ENCODE assay signal across 13 cellular contexts in genomic region chr13:30108913-30109237, GRCh38.
DNase-seq lines count a peak whose midpoint lies in the region; ATAC-seq and TF ChIP-seq lines count a peak whose summit lies in the region.
"Had no signal": no experiment of that assay in that cellular context is flagged by ENCODE, and none has a peak within 500 bp of the region (broad histone marks: within the 10 kb centered on the region; RNA-seq: fewer than 3 reads in every experiment).

No MANE protein-coding gene starts in this region.

- H3K9me3 ChIP-seq in trophoblast cell (ENCODE audit: insufficient read depth, low read depth, low read length), result no peaks in the 10 kb centered on the region

- no peak overlapping the region for H2AK5ac ChIP-seq in trophoblast cell (ENCODE audit: low read length)

- H3K79me1 ChIP-seq in trophoblast cell (ENCODE audit: low read length), result peaks cover 31% of the 10 kb centered on the region

- peak overlapping the region; percentile 80 for H3K18ac ChIP-seq in trophoblast cell (ENCODE audit: low read length)

- H3K4me3 ChIP-seq in trophoblast cell (ENCODE audit: low read depth, low read length) (no peak overlapping the region), coronary artery (no peak overlapping the region)
- H3K4me3 ChIP-seq: cardiac muscle cell had no signal

- no peak overlapping the region for H3K9ac ChIP-seq in trophoblast cell (ENCODE audit: low read length)

- H2AFZ ChIP-seq in trophoblast cell (ENCODE audit: insufficient read depth, low read length, poor library complexity), result no peak overlapping the region

- H3K36me3 ChIP-seq in trophoblast cell (ENCODE audit: control insufficient read depth in 1 of 2, insufficient read depth in 2 of 2, low read length in 2 of 2), result no peaks in the 10 kb centered on the region
- H3K36me3 ChIP-seq: cardiac muscle cell had no signal

- H3K4me1 ChIP-seq in foreskin keratinocyte, result peaks cover 9% of the 10 kb centered on the region
- peaks cover 33 to 41% of the 10 kb centered on the region in 2 experiments for H3K4me1 ChIP-seq in trophoblast cell (ENCODE audit: control insufficient read depth in 1 of 2, insufficient read depth in 2 of 2, low read length in 2 of 2)

- peak; percentile 87 for ATAC-seq in foreskin keratinocyte
- no peak for ATAC-seq in GM18517 (IDR thresholded peaks at IDR 0.05; ENCODE audit: unreplicated experiment)

- peak overlapping the region; percentile 84 for H2BK12ac ChIP-seq in trophoblast cell (ENCODE audit: low read length)

- peaks cover 2% of the 10 kb centered on the region for H3K27me3 ChIP-seq in foreskin keratinocyte
- no peaks in the 10 kb centered on the region for H3K27me3 ChIP-seq in trophoblast cell (ENCODE audit: insufficient read depth, low read length)
- H3K27me3 ChIP-seq: cardiac muscle cell had no signal

- H2BK5ac ChIP-seq in trophoblast cell (ENCODE audit: low read depth, low read length, poor library complexity), result peak overlapping the region; percentile 84

- H4K12ac ChIP-seq in trophoblast cell (ENCODE audit: low read depth, low read length), result peak overlapping the region; percentile 16

- H3K79me2 ChIP-seq in trophoblast cell (ENCODE audit: control insufficient read depth, insufficient read depth, low read length, poor library complexity), result peaks cover 2% of the 10 kb centered on the region

- H2BK120ac ChIP-seq in trophoblast cell (ENCODE audit: insufficient read depth, low read length, poor library complexity), result peak overlapping the region; percentile 95

- H4K91ac ChIP-seq in trophoblast cell (ENCODE audit: low read depth, low read length), result peak overlapping the region; percentile 92

- H3K27ac ChIP-seq in foreskin keratinocyte (peak overlapping the region; percentile 83), trophoblast cell (ENCODE audit: low read depth, low read length) (peak overlapping the region; percentile 75), coronary artery (no peak overlapping the region)
- H3K27ac ChIP-seq: cardiac muscle cell had no signal

- H3K14ac ChIP-seq in trophoblast cell (ENCODE audit: low read length), result peak overlapping the region; percentile 68

- TF ChIP-seq CTCF in foreskin keratinocyte (conservative IDR thresholded peaks at IDR 0.05) (no peak), coronary artery (IDR thresholded peaks at IDR 0.05) (no peak), GM20000 (IDR thresholded peaks at IDR 0.05; ENCODE audit: extremely low read depth, missing control alignments) (no peak)

- DNase-seq in NCI-H1105 treated with DMSO at 0.1 percent for 48 hours (lab: John Stamatoyannopoulos, UW) (peak; percentile 93), NCI-H526 (lab: John Stamatoyannopoulos, UW) (peak; percentile 95 to 96), foreskin keratinocyte (peak; percentile 86 to 87), trophoblast cell (peak; percentile 92 to 93), NOMO-1 treated with DMSO at 0.1 percent for 48 hours (lab: John Stamatoyannopoulos, UW; ENCODE audit: unreplicated experiment) (no peak), coronary artery (ENCODE audit: low spot score) (no peak), GM20000 (ENCODE audit: low spot score) (no peak)
- DNase-seq: activated CD4-positive, alpha-beta T cell treated with anti-CD3 and anti-CD28 coated beads, Interleukin-2, amount 50 U/mL, for 48 hours; activated gamma-delta T cell treated with Interleukin-2 at 50 U/mL for 16 hours; naive B cell; T-helper 2 cell had no signal

- no CpG with 5 or more reads among the region's 8 CpGs for WGBS in trophoblast cell (ENCODE audit: extremely low coverage, insufficient coverage, insufficient read length)

- H3K23ac ChIP-seq in trophoblast cell (ENCODE audit: low read length), result no peak overlapping the region

- peak overlapping the region; percentile 63 for H4K8ac ChIP-seq in trophoblast cell (ENCODE audit: low read depth, low read length)

- no peak overlapping the region for H3K4ac ChIP-seq in trophoblast cell (ENCODE audit: low read depth, low read length)

- peak overlapping the region; percentile 4 for H3K4me2 ChIP-seq in trophoblast cell (ENCODE audit: low read length)

Comparison
In these comparisons a context has a peak if more than half of its experiments do, and no peak if none do; other contexts are left out.
1. DNase-seq: peak in NCI-H1105 treated with DMSO at 0.1 percent for 48 hours (single experiment), NCI-H526 (2 of 2), foreskin keratinocyte (2 of 2) and trophoblast cell (2 of 2); none in NOMO-1 treated with DMSO at 0.1 percent for 48 hours (single experiment), coronary artery (single experiment) and GM20000 (single experiment).
2. H3K27ac ChIP-seq: peak in foreskin keratinocyte (single experiment) and trophoblast cell (single experiment); none in coronary artery (0 of 2).